14 cellular contexts compared by ENCODE assay signal in the genomic region with DNA sequence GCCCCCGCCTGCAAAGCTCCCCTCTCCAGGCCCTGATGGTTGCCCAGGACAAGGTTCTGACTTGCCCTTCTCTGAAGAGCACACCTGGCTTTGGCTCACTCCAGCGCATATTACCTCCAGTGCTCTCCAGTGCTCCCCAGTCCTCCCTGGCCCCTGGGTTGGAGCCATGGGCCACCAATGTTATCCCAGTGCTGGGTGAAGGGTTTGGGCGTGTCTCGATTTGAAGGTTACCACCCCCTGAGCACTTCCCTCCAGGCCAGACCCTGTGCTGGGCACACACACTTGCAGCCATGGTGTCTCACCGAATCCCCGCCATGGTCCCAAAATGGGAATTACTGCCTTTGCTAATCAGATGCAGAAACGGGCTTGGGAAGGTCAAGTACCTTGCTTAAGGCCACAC. TPM values are rescaled to one million over a fixed set of nuclear protein-coding genes. Genes with fewer than 3 reads are reported as not detected.
DNase-seq lines count a peak whose midpoint lies in the region; ATAC-seq and TF ChIP-seq lines count a peak whose summit lies in the region.
"Had no signal": no experiment of that assay in that cellular context is flagged by ENCODE, and none has a peak within 500 bp of the region (broad histone marks: within the 10 kb centered on the region; RNA-seq: fewer than 3 reads in every experiment).

No MANE protein-coding gene starts in this region.

- H3K56ac ChIP-seq in mesendoderm (ENCODE audit: low read length) = peak overlapping the region; percentile 42

- H3K79me1 ChIP-seq in mesendoderm (ENCODE audit: low read length) = no peaks in the 10 kb centered on the region

- H2AK5ac ChIP-seq in mesendoderm (ENCODE audit: low read length) = no peak overlapping the region

- no peak overlapping the region for H3K4me2 ChIP-seq in DND-41 (ENCODE audit: insufficient read depth, low read length)
- no peak overlapping the region for H3K4me2 ChIP-seq in GM23338
- H3K4me2 ChIP-seq in mesendoderm (ENCODE audit: low read length) = no peak overlapping the region

- H2BK15ac ChIP-seq in mesendoderm (replicated peaks; ENCODE audit: low read depth) = no peak overlapping the region

- H2BK5ac ChIP-seq in mesendoderm (ENCODE audit: low read length) = no peak overlapping the region

- no peaks in the 10 kb centered on the region for H3K9me3 Mint-ChIP-seq in GM23338
- H3K9me3 Mint-ChIP-seq: CD8-positive, alpha-beta T cell had no signal

- H3K4me3 ChIP-seq in DND-41 (ENCODE audit: low read depth in 1 of 2, low read length in 2 of 2) (no peak overlapping the region), GM23338 (no peak overlapping the region), ascending aorta (no peak overlapping the region), mesendoderm (ENCODE audit: low read length) (no peak overlapping the region)
- H3K4me3 ChIP-seq: MG63, Peyer's patch had no signal

- H4K20me1 ChIP-seq in DND-41 (ENCODE audit: insufficient read depth, low read length) = no peaks in the 10 kb centered on the region
- H4K20me1 ChIP-seq in GM23338 (replicated peaks; ENCODE audit: insufficient read depth) = 0 out of 2 replicates have a peak, but pooled peaks cover 3% of the 10 kb centered on the region

- no peak for TF ChIP-seq CTCF in DND-41 (IDR thresholded peaks at IDR 0.05; ENCODE audit: borderline replicate concordance, extremely low read depth, low read length, poor library complexity, severe bottlenecking)
- no peak for TF ChIP-seq CTCF in GM23338 (conservative IDR thresholded peaks at IDR 0.05; ENCODE audit: low read depth in 2 of 2)
- no peak for TF ChIP-seq CTCF in ascending aorta (IDR thresholded peaks at IDR 0.05)

- peaks cover 4% of the 10 kb centered on the region; the same call in 1 of the 3 replicates for H3K4me1 Mint-ChIP-seq in GM23338
- H3K4me1 Mint-ChIP-seq in T-helper 17 cell = peaks cover 10% of the 10 kb centered on the region

- no CpG with 5 or more reads among the region's 7 CpGs for WGBS in mesendoderm (ENCODE audit: extremely low coverage, insufficient coverage, low lambda C conversion rate)

- no peaks in the 10 kb centered on the region for H3K9me2 ChIP-seq in GM23338 (ENCODE audit: insufficient read depth)

- DNase-seq in DND-41 (no peak), GM23338 (ENCODE audit: low spot score) (no peak), ascending aorta (ENCODE audit: low spot score in 2 of 2) (no peak), mesendoderm (no peak), HK-2 (ENCODE audit: unreplicated experiment) (no peak), G401 (ENCODE audit: low spot score) (no peak), T-helper 17 cell (no peak)
- DNase-seq: SIG-M5 had no signal

- H3K36me3 ChIP-seq in DND-41 (ENCODE audit: insufficient read depth, low read length) (peaks cover 14% of the 10 kb centered on the region), GM23338 (ENCODE audit: insufficient read depth) (0 out of 2 replicates have a peak, but pooled peaks cover 4% of the 10 kb centered on the region), ascending aorta (peaks cover 4 to 7% of the 10 kb centered on the region in 2 donors), mesendoderm (ENCODE audit: control insufficient read depth, insufficient read depth, low read length) (no peaks in the 10 kb centered on the region)

- no peak overlapping the region for H3K18ac ChIP-seq in mesendoderm (ENCODE audit: low read length)

- H4K8ac ChIP-seq in mesendoderm (ENCODE audit: low read depth, low read length) = no peak overlapping the region

- peaks cover 8% of the 10 kb centered on the region for H3K27me3 Mint-ChIP-seq in GM23338 (ENCODE audit: insufficient read depth, low read depth, poor library complexity)
- H3K27me3 Mint-ChIP-seq in T-helper 17 cell = no peaks in the 10 kb centered on the region

- no peak overlapping the region for H3K4me3 Mint-ChIP-seq in GM23338
- no peak overlapping the region for H3K4me3 Mint-ChIP-seq in T-helper 17 cell
- H3K4me3 Mint-ChIP-seq: CD8-positive, alpha-beta T cell had no signal

- H3K79me2 ChIP-seq in DND-41 (ENCODE audit: insufficient read depth, low read length) (no peaks in the 10 kb centered on the region), GM23338 (replicated peaks; ENCODE audit: insufficient read depth) (no peaks in the 10 kb centered on the region), mesendoderm (ENCODE audit: control insufficient read depth, insufficient read depth, low read length) (no peaks in the 10 kb centered on the region)

- no peak overlapping the region for H3K4ac ChIP-seq in mesendoderm (ENCODE audit: low read depth, low read length)

- H3K9me3 ChIP-seq in DND-41 (ENCODE audit: insufficient read depth, low read length, severe bottlenecking) = no peaks in the 10 kb centered on the region
- no peaks in the 10 kb centered on the region for H3K9me3 ChIP-seq in ascending aorta
- H3K9me3 ChIP-seq in T-helper 17 cell (ENCODE audit: control insufficient read depth, low read length, poor library complexity, severe bottlenecking) = no peaks in the 10 kb centered on the region
- H3K9me3 ChIP-seq: MG63, Peyer's patch had no signal

- ATAC-seq in DND-41 (ENCODE audit: insufficient read depth, low read depth) (peak; percentile 6; the same call in 1 of the 3 replicates), GM23338 (peak; percentile 11; the same call in 2 of the 3 replicates), T-helper 17 cell (no peak)

- in situ Hi-C loops in G401 (cut with HindIII; ENCODE audit: low sequenced_read_pairs) = no loop called here

- H3K36me3 Mint-ChIP-seq in GM23338 (ENCODE audit: low read depth) (peaks cover 11% of the 10 kb centered on the region), T-helper 17 cell (ENCODE audit: low read depth) (no peaks in the 10 kb centered on the region)

- no peak overlapping the region for H2AFZ ChIP-seq in DND-41 (ENCODE audit: low read depth, low read length)
- no peak overlapping the region for H2AFZ ChIP-seq in GM23338

- intact Hi-C loops in ascending aorta (cut with DNase I) = loop anchor here (2.0 kb wide), 3 partner anchors 18 to 102 kb away; no protein-coding TSS in a partner anchor

- H3K9ac ChIP-seq in DND-41 (ENCODE audit: low read depth, low read length) (no peak overlapping the region), mesendoderm (ENCODE audit: low read length) (no peak overlapping the region)

- H3K27ac Mint-ChIP-seq in GM23338 (no peak overlapping the region), T-helper 17 cell (no peak overlapping the region)
- H3K27ac Mint-ChIP-seq: CD8-positive, alpha-beta T cell had no signal

- H3K27ac ChIP-seq in DND-41 (ENCODE audit: low read length) = no peak overlapping the region
- H3K27ac ChIP-seq in GM23338 (ENCODE audit: low read depth) = no peak overlapping the region
- peak overlapping the region; percentile 28 to 37 for H3K27ac ChIP-seq in ascending aorta
- no peak overlapping the region for H3K27ac ChIP-seq in mesendoderm (ENCODE audit: low read depth, low read length)
- H3K27ac ChIP-seq: Peyer's patch had no signal

- H4K5ac ChIP-seq in mesendoderm (ENCODE audit: low read length) = no peak overlapping the region

- H2BK120ac ChIP-seq in mesendoderm (ENCODE audit: low read depth, low read length) = no peak overlapping the region

- no peaks in the 10 kb centered on the region for H3K27me3 ChIP-seq in DND-41 (ENCODE audit: insufficient read depth, low read length, poor library complexity)
- H3K27me3 ChIP-seq in GM23338 (ENCODE audit: insufficient read depth) = no peaks in the 10 kb centered on the region
- no peaks in the 10 kb centered on the region for H3K27me3 ChIP-seq in ascending aorta
- no peaks in the 10 kb centered on the region for H3K27me3 ChIP-seq in mesendoderm (ENCODE audit: insufficient read depth, low read length, poor library complexity)
- H3K27me3 ChIP-seq: MG63, Peyer's patch had no signal

- no peaks in the 10 kb centered on the region for H3F3A ChIP-seq in GM23338 (replicated peaks; ENCODE audit: low read depth)

- no peaks in the 10 kb centered on the region for H3K4me1 ChIP-seq in DND-41 (ENCODE audit: insufficient read depth, low read length)
- H3K4me1 ChIP-seq in GM23338 (ENCODE audit: insufficient read depth) = no peaks in the 10 kb centered on the region; the same call in 1 of the 2 replicates
- peaks cover 9 to 21% of the 10 kb centered on the region in 2 donors for H3K4me1 ChIP-seq in ascending aorta
- H3K4me1 ChIP-seq in mesendoderm (ENCODE audit: control insufficient read depth, low read depth, low read length) = no peaks in the 10 kb centered on the region
- H3K4me1 ChIP-seq: Peyer's patch had no signal

- H3K23ac ChIP-seq in mesendoderm (ENCODE audit: low read length) = no peak overlapping the region

RNA-seq across cellular contexts. Expression of a gene that starts 11.1 kb away (rescaled TPM):
- total RNA-seq in GM23338 (2014; rRNA removed; shearing (Covaris generic)) = 33.0 and 40.4 TPM in 2 replicates
- polyA plus RNA-seq in GM23338 (2016; fragmentation: Nextera tagmentation; extraction: Ambion mirVana) = 20.0 and 21.4 TPM in 2 replicates
- total RNA-seq in ascending aorta (48.4 TPM), T-helper 17 cell (1 to 10 TPM; 5.1 to 8.6 TPM)
- 18.4 TPM for polyA plus RNA-seq in mesendoderm (2013, experiment 1 of 2)
- polyA plus RNA-seq in mesendoderm (2013, experiment 2 of 2) = 18.4 TPM
- 63.7 and 69.2 TPM in 2 replicates for total RNA-seq in G401 (2014; rRNA removed; shearing (Covaris generic))

RNA-seq across cellular contexts. Expression of a gene that starts 11.3 kb away (rescaled TPM):
- 79.6 and 84.1 TPM in 2 replicates for total RNA-seq in GM23338 (2014; rRNA removed; shearing (Covaris generic))
- 89.4 and 89.5 TPM in 2 replicates for polyA plus RNA-seq in GM23338 (2016; fragmentation: Nextera tagmentation; extraction: Ambion mirVana)
- total RNA-seq in ascending aorta = 97.0 TPM
- polyA plus RNA-seq in mesendoderm (2013, experiment 1 of 2) = 78.4 TPM
- 78.6 TPM for polyA plus RNA-seq in mesendoderm (2013, experiment 2 of 2)
- 63.1 and 130 TPM in 2 replicates for total RNA-seq in G401 (2014; rRNA removed; shearing (Covaris generic))
- total RNA-seq in T-helper 17 cell = 10 to 100 TPM; 75.9 to 92.5 TPM

RNA-seq across cellular contexts. Expression of a gene that starts 24.7 kb away (rescaled TPM):
- 12.2 and 14.4 TPM in 2 replicates for total RNA-seq in GM23338 (2014; rRNA removed; shearing (Covaris generic))
- polyA plus RNA-seq in GM23338 (2016; fragmentation: Nextera tagmentation; extraction: Ambion mirVana) = 11.2 and 16.2 TPM in 2 replicates
- total RNA-seq in ascending aorta = 56.3 TPM
- 6.1 TPM for polyA plus RNA-seq in mesendoderm (2013, experiment 1 of 2)
- polyA plus RNA-seq in mesendoderm (2013, experiment 2 of 2) = 7.0 TPM
- total RNA-seq in G401 (2014; rRNA removed; shearing (Covaris generic)) = 6.9 and 14.3 TPM in 2 replicates
- total RNA-seq in T-helper 17 cell = 10 to 100 TPM; 39.9 to 59.0 TPM

RNA-seq across cellular contexts. Expression of a gene that starts 47.1 kb away (rescaled TPM):
- total RNA-seq in GM23338 (2014; rRNA removed; shearing (Covaris generic)) = 0.59 TPM in 1 of 2 replicates, not detected in the other
- 0.50 and 0.54 TPM in 2 replicates for polyA plus RNA-seq in GM23338 (2016; fragmentation: Nextera tagmentation; extraction: Ambion mirVana)
- not detected for total RNA-seq in ascending aorta
- 0.03 TPM for polyA plus RNA-seq in mesendoderm (2013, experiment 1 of 2)
- not detected for polyA plus RNA-seq in mesendoderm (2013, experiment 2 of 2)
- total RNA-seq in G401 (2014; rRNA removed; shearing (Covaris generic)) = not detected in 2 replicates
- not detected for total RNA-seq in T-helper 17 cell
- total RNA-seq: Daoy, Peyer's patch had no signal
- polyA plus RNA-seq: AG04450, BJ had no signal

Comparison
In these comparisons a context has a peak if more than half of its experiments do, and no peak if none do; other contexts are left out.
1. H3K27ac ChIP-seq: peak in ascending aorta (2 of 2); none in DND-41 (single experiment), GM23338 (single experiment) and mesendoderm (single experiment).